Comparison of ENCODE assay signal across 25 cellular contexts in the genomic region with DNA sequence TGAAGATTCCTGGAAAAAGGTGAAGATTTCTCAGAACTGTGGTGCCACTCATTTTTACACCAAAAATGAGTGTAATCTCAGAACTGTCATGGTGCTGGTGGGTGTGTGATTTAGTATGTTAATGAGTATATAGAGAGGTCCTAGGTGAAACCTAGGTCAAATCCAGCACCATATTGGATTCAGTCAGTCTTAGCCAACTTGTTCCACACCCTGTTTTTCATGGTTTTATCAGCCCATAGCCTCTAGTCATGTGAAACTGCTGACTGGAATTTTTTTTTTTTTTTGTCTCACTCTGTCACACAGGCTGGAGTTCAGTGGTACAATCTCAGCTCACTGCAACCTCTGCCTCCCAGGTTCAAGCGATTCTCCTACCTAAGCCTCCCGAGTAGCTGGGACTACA.
"Had no signal": no experiment of that assay in that cellular context is flagged by ENCODE, and none has a peak within 500 bp of the region (broad histone marks: within the 10 kb centered on the region; RNA-seq: fewer than 3 reads in every experiment).

No MANE protein-coding gene starts in this region.

- H3K27ac ChIP-seq: colonic mucosa, epithelial cell of prostate, esophagus squamous epithelium, gastrocnemius medialis, heart right ventricle, left lung, lower lobe of right lung had no signal

- H3K4me1 ChIP-seq: colonic mucosa, esophagus squamous epithelium, gastrocnemius medialis, heart right ventricle, left lung, lower lobe of right lung had no signal

- H3K27ac Mint-ChIP-seq: dendritic cell treated with granulocyte-macrophage colony-stimulating factor and Interleukin-4, amounts not matched to agents 40 ng/mL and 50 ng/mL, for 4 days; effector memory CD8-positive, alpha-beta T cell; endodermal cell; mesothelial cell of epicardium had no signal

- ATAC-seq: effector memory CD8-positive, alpha-beta T cell; esophagus mucosa; gastrocnemius medialis; heart right ventricle; left cardiac atrium; left lung; left ventricle myocardium superior; lower lobe of right lung; mucosa of descending colon had no signal

- H3K27me3 Mint-ChIP-seq: dendritic cell treated with granulocyte-macrophage colony-stimulating factor and Interleukin-4, amounts not matched to agents 40 ng/mL and 50 ng/mL, for 4 days had no signal

- H3K9me3 ChIP-seq: colonic mucosa, gastrocnemius medialis, left lung, lower lobe of right lung, mucosa of descending colon had no signal

- H3K4me3 ChIP-seq: colonic mucosa, esophagus squamous epithelium, gastrocnemius medialis, heart right ventricle, left lung, lower lobe of right lung, mucosa of descending colon had no signal

- DNase-seq: colonic mucosa; cortex of kidney; effector CD8-positive, alpha-beta T cell; effector memory CD8-positive, alpha-beta T cell; endodermal cell; erythroblast; esophagus squamous epithelium; foreskin fibroblast; foreskin melanocyte; gastrocnemius medialis; glutamatergic neuron; head of caudate nucleus; heart right ventricle; hippocampal formation; left cardiac atrium; left lung; left ventricle myocardium superior; lower lobe of right lung; mesenchymal stem cell; mucosa of descending colon; naive B cell had no signal

- H3K4me1 Mint-ChIP-seq: mesothelial cell of epicardium, naive B cell had no signal

- H3K4me3 Mint-ChIP-seq: dendritic cell treated with granulocyte-macrophage colony-stimulating factor and Interleukin-4, amounts not matched to agents 40 ng/mL and 50 ng/mL, for 4 days; effector memory CD8-positive, alpha-beta T cell; endodermal cell; mesothelial cell of epicardium; naive B cell had no signal

- H3K9me3 Mint-ChIP-seq: effector memory CD8-positive, alpha-beta T cell had no signal

- H3K36me3 ChIP-seq: colonic mucosa, esophagus squamous epithelium, gastrocnemius medialis, heart right ventricle, left lung, lower lobe of right lung had no signal

- H3K27me3 ChIP-seq: colonic mucosa, esophagus squamous epithelium, left lung had no signal
